ENCODE assay signal across 1 cellular context in the genomic region with DNA sequence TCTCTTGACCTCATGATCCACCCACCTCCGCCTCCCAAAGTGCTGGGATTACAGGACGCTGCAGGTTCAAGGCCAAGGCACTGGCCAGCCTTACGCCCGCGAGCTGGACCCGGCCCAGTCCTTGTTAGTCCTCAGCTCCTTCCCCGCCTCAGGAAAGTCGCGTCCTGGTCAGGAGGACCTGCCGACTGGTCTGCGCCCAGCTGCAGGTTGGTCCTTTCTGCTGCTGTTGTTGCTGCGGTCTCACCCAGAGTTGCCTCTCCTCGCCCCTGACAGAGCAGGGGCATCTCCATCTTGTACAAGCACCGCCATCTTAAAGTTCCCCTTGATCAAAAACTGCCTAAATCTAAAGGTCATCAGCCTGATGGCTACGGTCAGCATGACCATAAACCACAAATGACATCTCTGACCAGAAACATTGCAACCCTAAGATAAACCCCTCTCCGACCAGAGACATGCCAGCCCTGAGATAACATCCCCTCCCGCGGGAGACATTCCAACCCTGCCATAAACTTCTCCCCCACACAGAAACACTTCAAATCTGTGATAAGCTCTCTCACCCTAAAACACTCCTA.
TF ChIP-seq lines count a peak whose summit lies in the region.

No MANE protein-coding gene starts in this region.

TF ChIP-seq in K562, 482 proteins besides CTCF, POLR2A, EP300 and RAD21 (continued from another document and continues in another):
- TF ChIP-seq MYC (IDR thresholded peaks at IDR 0.05; ENCODE audit: low read depth, low read length) = 0 out of 2 replicates have a peak, but pooled peaks have one; percentile 39
- peak; percentile 34; the same call in 1 of the 2 replicates for TF ChIP-seq MYC (CRISPR knock-in tag; IDR thresholded peaks at IDR 0.05; ENCODE audit: borderline replicate concordance, low read depth)
- no peak for TF ChIP-seq HNRNPL (IDR thresholded peaks at IDR 0.05; ENCODE audit: low read depth, low read length)
- no peak for TF ChIP-seq PTBP1 (IDR thresholded peaks at IDR 0.05; ENCODE audit: low read depth, low read length)
- no peak for TF ChIP-seq RBM39 (optimal IDR thresholded peaks at IDR 0.05; ENCODE audit: low read depth, low read length)
- TF ChIP-seq SLC30A9 (CRISPR knock-in tag; IDR thresholded peaks at IDR 0.05) = no peak
- TF ChIP-seq ZNF274 (IDR thresholded peaks at IDR 0.05; ENCODE audit: borderline replicate concordance, low read depth, low read length) = peak; percentile 44; the same call in 1 of the 2 replicates
- TF ChIP-seq ZNF75A (CRISPR knock-in tag; IDR thresholded peaks at IDR 0.05) = no peak
- no peak for TF ChIP-seq TRIM28 (IDR thresholded peaks at IDR 0.05)
- TF ChIP-seq PHB2 (IDR thresholded peaks at IDR 0.05; ENCODE audit: low read depth) = peak; percentile 87
- no peak for TF ChIP-seq KDM5B (IDR thresholded peaks at IDR 0.05; ENCODE audit: insufficient replicate concordance, low read depth, low read length)
- no peak for TF ChIP-seq ZNF408 (CRISPR knock-in tag; IDR thresholded peaks at IDR 0.05; ENCODE audit: low read depth)
- TF ChIP-seq, protein P1, sequence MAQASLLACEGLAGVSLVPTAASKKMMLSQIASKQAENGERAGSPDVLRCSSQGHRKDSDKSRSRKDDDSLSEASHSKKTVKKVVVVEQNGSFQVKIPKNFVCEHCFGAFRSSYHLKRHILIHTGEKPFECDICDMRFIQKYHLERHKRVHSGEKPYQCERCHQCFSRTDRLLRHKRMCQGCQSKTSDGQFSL (CRISPR knock-in tag; IDR thresholded peaks at IDR 0.05) = no peak
- TF ChIP-seq, protein P1 (tag; IDR thresholded peaks at IDR 0.05) = peak; percentile 30 to 78; a peak in 3 of 4 replicates
- no peak for TF ChIP-seq RBM15 (IDR thresholded peaks at IDR 0.05; ENCODE audit: insufficient read depth, low read length)
- TF ChIP-seq, protein P2, sequence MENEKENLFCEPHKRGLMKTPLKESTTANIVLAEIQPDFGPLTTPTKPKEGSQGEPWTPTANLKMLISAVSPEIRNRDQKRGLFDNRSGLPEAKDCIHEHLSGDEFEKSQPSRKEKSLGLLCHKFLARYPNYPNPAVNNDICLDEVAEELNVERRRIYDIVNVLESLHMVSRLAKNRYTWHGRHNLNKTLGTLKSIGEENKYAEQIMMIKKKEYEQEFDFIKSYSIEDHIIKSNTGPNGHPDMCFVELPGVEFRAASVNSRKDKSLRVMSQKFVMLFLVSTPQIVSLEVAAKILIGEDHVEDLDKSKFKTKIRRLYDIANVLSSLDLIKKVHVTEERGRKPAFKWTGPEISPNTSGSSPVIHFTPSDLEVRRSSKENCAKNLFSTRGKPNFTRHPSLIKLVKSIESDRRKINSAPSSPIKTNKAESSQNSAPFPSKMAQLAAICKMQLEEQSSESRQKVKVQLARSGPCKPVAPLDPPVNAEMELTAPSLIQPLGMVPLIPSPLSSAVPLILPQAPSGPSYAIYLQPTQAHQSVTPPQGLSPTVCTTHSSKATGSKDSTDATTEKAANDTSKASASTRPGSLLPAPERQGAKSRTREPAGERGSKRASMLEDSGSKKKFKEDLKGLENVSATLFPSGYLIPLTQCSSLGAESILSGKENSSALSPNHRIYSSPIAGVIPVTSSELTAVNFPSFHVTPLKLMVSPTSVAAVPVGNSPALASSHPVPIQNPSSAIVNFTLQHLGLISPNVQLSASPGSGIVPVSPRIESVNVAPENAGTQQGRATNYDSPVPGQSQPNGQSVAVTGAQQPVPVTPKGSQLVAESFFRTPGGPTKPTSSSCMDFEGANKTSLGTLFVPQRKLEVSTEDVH (IDR thresholded peaks at IDR 0.05; ENCODE audit: low read depth, partially characterized antibody) = no peak
- no peak for TF ChIP-seq ZNF444 (CRISPR knock-in tag; IDR thresholded peaks at IDR 0.05)
- peak; percentile 67; the same call in 1 of the 2 replicates for TF ChIP-seq ZNF165 (CRISPR knock-in tag; IDR thresholded peaks at IDR 0.05; ENCODE audit: borderline replicate concordance)
- no peak for TF ChIP-seq NFRKB (IDR thresholded peaks at IDR 0.05; ENCODE audit: low read depth)
- TF ChIP-seq ZSCAN29 (IDR thresholded peaks at IDR 0.05) = no peak
- TF ChIP-seq ZBTB5 (IDR thresholded peaks at IDR 0.05) = no peak
- no peak for TF ChIP-seq ZNF175 (CRISPR knock-in tag; IDR thresholded peaks at IDR 0.05; ENCODE audit: low read depth)
- TF ChIP-seq, protein P3, sequence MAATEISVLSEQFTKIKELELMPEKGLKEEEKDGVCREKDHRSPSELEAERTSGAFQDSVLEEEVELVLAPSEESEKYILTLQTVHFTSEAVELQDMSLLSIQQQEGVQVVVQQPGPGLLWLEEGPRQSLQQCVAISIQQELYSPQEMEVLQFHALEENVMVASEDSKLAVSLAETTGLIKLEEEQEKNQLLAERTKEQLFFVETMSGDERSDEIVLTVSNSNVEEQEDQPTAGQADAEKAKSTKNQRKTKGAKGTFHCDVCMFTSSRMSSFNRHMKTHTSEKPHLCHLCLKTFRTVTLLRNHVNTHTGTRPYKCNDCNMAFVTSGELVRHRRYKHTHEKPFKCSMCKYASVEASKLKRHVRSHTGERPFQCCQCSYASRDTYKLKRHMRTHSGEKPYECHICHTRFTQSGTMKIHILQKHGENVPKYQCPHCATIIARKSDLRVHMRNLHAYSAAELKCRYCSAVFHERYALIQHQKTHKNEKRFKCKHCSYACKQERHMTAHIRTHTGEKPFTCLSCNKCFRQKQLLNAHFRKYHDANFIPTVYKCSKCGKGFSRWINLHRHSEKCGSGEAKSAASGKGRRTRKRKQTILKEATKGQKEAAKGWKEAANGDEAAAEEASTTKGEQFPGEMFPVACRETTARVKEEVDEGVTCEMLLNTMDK (IDR thresholded peaks at IDR 0.05; ENCODE audit: borderline replicate concordance, insufficient read depth, low read depth, low read length, poor library complexity, severe bottlenecking) = no peak
- TF ChIP-seq, protein P4, sequence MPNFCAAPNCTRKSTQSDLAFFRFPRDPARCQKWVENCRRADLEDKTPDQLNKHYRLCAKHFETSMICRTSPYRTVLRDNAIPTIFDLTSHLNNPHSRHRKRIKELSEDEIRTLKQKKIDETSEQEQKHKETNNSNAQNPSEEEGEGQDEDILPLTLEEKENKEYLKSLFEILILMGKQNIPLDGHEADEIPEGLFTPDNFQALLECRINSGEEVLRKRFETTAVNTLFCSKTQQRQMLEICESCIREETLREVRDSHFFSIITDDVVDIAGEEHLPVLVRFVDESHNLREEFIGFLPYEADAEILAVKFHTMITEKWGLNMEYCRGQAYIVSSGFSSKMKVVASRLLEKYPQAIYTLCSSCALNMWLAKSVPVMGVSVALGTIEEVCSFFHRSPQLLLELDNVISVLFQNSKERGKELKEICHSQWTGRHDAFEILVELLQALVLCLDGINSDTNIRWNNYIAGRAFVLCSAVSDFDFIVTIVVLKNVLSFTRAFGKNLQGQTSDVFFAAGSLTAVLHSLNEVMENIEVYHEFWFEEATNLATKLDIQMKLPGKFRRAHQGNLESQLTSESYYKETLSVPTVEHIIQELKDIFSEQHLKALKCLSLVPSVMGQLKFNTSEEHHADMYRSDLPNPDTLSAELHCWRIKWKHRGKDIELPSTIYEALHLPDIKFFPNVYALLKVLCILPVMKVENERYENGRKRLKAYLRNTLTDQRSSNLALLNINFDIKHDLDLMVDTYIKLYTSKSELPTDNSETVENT (CRISPR knock-in tag; IDR thresholded peaks at IDR 0.05) = no peak
- TF ChIP-seq, protein P5, sequence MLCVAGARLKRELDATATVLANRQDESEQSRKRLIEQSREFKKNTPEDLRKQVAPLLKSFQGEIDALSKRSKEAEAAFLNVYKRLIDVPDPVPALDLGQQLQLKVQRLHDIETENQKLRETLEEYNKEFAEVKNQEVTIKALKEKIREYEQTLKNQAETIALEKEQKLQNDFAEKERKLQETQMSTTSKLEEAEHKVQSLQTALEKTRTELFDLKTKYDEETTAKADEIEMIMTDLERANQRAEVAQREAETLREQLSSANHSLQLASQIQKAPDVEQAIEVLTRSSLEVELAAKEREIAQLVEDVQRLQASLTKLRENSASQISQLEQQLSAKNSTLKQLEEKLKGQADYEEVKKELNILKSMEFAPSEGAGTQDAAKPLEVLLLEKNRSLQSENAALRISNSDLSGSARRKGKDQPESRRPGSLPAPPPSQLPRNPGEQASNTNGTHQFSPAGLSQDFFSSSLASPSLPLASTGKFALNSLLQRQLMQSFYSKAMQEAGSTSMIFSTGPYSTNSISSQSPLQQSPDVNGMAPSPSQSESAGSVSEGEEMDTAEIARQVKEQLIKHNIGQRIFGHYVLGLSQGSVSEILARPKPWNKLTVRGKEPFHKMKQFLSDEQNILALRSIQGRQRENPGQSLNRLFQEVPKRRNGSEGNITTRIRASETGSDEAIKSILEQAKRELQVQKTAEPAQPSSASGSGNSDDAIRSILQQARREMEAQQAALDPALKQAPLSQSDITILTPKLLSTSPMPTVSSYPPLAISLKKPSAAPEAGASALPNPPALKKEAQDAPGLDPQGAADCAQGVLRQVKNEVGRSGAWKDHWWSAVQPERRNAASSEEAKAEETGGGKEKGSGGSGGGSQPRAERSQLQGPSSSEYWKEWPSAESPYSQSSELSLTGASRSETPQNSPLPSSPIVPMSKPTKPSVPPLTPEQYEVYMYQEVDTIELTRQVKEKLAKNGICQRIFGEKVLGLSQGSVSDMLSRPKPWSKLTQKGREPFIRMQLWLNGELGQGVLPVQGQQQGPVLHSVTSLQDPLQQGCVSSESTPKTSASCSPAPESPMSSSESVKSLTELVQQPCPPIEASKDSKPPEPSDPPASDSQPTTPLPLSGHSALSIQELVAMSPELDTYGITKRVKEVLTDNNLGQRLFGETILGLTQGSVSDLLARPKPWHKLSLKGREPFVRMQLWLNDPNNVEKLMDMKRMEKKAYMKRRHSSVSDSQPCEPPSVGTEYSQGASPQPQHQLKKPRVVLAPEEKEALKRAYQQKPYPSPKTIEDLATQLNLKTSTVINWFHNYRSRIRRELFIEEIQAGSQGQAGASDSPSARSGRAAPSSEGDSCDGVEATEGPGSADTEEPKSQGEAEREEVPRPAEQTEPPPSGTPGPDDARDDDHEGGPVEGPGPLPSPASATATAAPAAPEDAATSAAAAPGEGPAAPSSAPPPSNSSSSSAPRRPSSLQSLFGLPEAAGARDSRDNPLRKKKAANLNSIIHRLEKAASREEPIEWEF (CRISPR knock-in tag; IDR thresholded peaks at IDR 0.05) = no peak
- TF ChIP-seq GMEB1 (CRISPR knock-in tag; IDR thresholded peaks at IDR 0.05) = no peak
- TF ChIP-seq ZNF124 (CRISPR knock-in tag; IDR thresholded peaks at IDR 0.05) = no peak
- TF ChIP-seq MEF2D (tag; conservative IDR thresholded peaks at IDR 0.05; ENCODE audit: low read depth) = peak; percentile 27; the same call in 1 of the 2 replicates
- peak; percentile 58; the same call in 1 of the 2 replicates for TF ChIP-seq DMBX1 (CRISPR knock-in tag; IDR thresholded peaks at IDR 0.05; ENCODE audit: borderline replicate concordance)
- TF ChIP-seq CCAR2 (IDR thresholded peaks at IDR 0.05; ENCODE audit: low read depth, low read length) = no peak
- no peak for TF ChIP-seq ETS2 (tag; IDR thresholded peaks at IDR 0.05; ENCODE audit: borderline replicate concordance, poor library complexity, severe bottlenecking)
